In the genomic region with DNA sequence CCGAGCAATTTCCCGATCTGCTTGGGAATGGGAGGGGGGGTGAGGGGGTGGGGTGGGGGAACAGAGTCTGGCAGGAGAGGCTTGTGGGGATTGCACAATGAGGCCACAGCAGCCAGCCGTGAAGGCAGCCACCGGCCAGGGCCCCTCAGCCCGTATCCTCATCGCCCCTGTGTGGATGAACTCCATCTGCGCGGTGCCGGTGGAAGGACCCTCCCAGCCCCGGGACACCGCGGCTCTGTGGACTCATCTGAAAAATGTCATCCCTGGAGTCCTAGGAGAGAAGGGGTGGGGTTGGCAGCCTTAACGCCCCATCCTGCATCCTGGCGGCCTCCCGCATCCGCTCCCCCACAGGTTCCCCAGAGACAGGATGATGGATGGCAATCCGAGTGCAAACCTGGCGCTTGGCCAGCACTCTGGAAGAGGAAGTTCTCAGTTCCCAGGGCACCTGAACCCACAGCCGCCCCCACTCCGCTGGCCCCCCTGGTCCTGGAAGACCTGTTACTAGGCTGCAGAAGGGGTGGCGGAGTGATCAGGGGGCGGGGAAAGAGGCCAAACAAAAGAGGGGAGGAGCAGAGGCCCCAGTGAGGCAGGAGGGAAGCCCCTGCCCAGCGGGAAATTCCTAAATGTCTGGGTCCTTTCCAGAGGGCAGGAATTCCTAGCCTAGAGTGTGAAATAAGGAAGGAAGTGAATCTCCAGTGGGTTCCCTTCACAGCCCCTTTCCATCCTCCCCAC, we compare ENCODE assay signal across 8 cellular contexts. TPM values are rescaled to one million over a fixed set of nuclear protein-coding genes. Genes with fewer than 3 reads are reported as not detected.
A peak's percentile ranks its signal among the peaks of the same experiment; 100 is the strongest.
DNase-seq lines count a peak whose midpoint lies in the region; ATAC-seq lines count a peak whose summit lies in the region.

No MANE protein-coding gene starts in this region.

- no peaks in the 10 kb centered on the region for H3K36me3 ChIP-seq in urinary bladder (ENCODE audit: insufficient read depth)

- WGBS in urinary bladder = 15% methylated on average over 23 of the region's 23 CpGs

- peaks cover 30% of the 10 kb centered on the region for H3K27me3 Mint-ChIP-seq in activated T-cell treated with anti-CD3 and anti-CD28 coated beads, Interleukin-2, amount 50 U/mL, for 4 hours (ENCODE audit: low read depth)
- peaks cover 48% of the 10 kb centered on the region for H3K27me3 Mint-ChIP-seq in activated T-cell treated with anti-CD3 and anti-CD28 coated beads, Interleukin-2, amount 50 U/mL, for 24 hours

- no peaks in the 10 kb centered on the region for H3K9me3 Mint-ChIP-seq in activated T-cell treated with anti-CD3 and anti-CD28 coated beads, Interleukin-2, amount 50 U/mL, for 4 hours
- H3K9me3 Mint-ChIP-seq in activated T-cell treated with anti-CD3 and anti-CD28 coated beads, Interleukin-2, amount 50 U/mL, for 24 hours = no peaks in the 10 kb centered on the region

- no peaks in the 10 kb centered on the region for H3K36me3 Mint-ChIP-seq in activated T-cell treated with anti-CD3 and anti-CD28 coated beads, Interleukin-2, amount 50 U/mL, for 4 hours (ENCODE audit: insufficient read depth)
- no peaks in the 10 kb centered on the region for H3K36me3 Mint-ChIP-seq in activated T-cell treated with anti-CD3 and anti-CD28 coated beads, Interleukin-2, amount 50 U/mL, for 24 hours (ENCODE audit: low read depth)

- H3K4me3 ChIP-seq in urinary bladder (ENCODE audit: low read depth, low read length) = no peak overlapping the region

- ATAC-seq in activated T-cell treated with anti-CD3 and anti-CD28 coated beads, Interleukin-2, amount 50 U/mL, for 4 hours = no peak
- no peak for ATAC-seq in HG02938 (IDR thresholded peaks at IDR 0.05; ENCODE audit: unreplicated experiment)
- no peak for ATAC-seq in HG03432 (IDR thresholded peaks at IDR 0.05; ENCODE audit: unreplicated experiment)

- H3K27ac Mint-ChIP-seq in activated T-cell treated with anti-CD3 and anti-CD28 coated beads, Interleukin-2, amount 50 U/mL, for 24 hours = no peak overlapping the region

- peaks cover 3% of the 10 kb centered on the region for H3K4me1 ChIP-seq in urinary bladder (ENCODE audit: insufficient read depth)

- peaks cover 2% of the 10 kb centered on the region for H3K4me1 Mint-ChIP-seq in activated T-cell treated with anti-CD3 and anti-CD28 coated beads, Interleukin-2, amount 50 U/mL, for 4 hours (ENCODE audit: low read depth)
- H3K4me1 Mint-ChIP-seq in activated T-cell treated with anti-CD3 and anti-CD28 coated beads, Interleukin-2, amount 50 U/mL, for 24 hours (ENCODE audit: low read depth) = peaks cover 2% of the 10 kb centered on the region

- peak overlapping the region; percentile 31 for H3K4me3 Mint-ChIP-seq in activated T-cell treated with anti-CD3 and anti-CD28 coated beads, Interleukin-2, amount 50 U/mL, for 4 hours
- no peak overlapping the region for H3K4me3 Mint-ChIP-seq in activated T-cell treated with anti-CD3 and anti-CD28 coated beads, Interleukin-2, amount 50 U/mL, for 24 hours

- peak overlapping the region; percentile 91 for H3K27ac ChIP-seq in urinary bladder (ENCODE audit: low read depth)

- no peak for DNase-seq in activated T-cell treated with anti-CD3 and anti-CD28 coated beads, Interleukin-2, amount 50 U/mL, for 4 hours
- no peak for DNase-seq in activated T-cell treated with anti-CD3 and anti-CD28 coated beads, Interleukin-2, amount 50 U/mL, for 24 hours
- DNase-seq in NCI-H748 treated with DMSO at 0.1 percent for 48 hours (lab: John Stamatoyannopoulos, UW) (peak; percentile 89), dermis blood vessel endothelial cell (peak; percentile 89), medulla oblongata (ENCODE audit: extremely low spot score) (peak; percentile 50)

RNA-seq across cellular contexts. Expression of a gene that starts 1.2 kb away (rescaled TPM):
- total RNA-seq in activated T-cell treated with anti-CD3 and anti-CD28 coated beads, Interleukin-2, amount 50 U/mL, for 4 hours = 10 to 100 TPM in 1 of 3 donors, 1 to 10 TPM in 2; 1.4 to 10.4 (median 6.4) TPM
- 65.1 and 94.6 TPM in 2 replicates for total RNA-seq in dermis blood vessel endothelial cell
- 45.7 TPM for total RNA-seq in urinary bladder
- polyA plus RNA-seq in urinary bladder = 169 TPM

RNA-seq across cellular contexts. Expression of a gene that starts 27.5 kb away (rescaled TPM):
- total RNA-seq in activated T-cell treated with anti-CD3 and anti-CD28 coated beads, Interleukin-2, amount 50 U/mL, for 4 hours = not detected
- total RNA-seq in dermis blood vessel endothelial cell (not detected in 2 replicates), urinary bladder (0.79 TPM)
- 3.2 TPM for polyA plus RNA-seq in urinary bladder

RNA-seq across cellular contexts. Expression of a gene that starts 38.0 kb away (rescaled TPM):
- total RNA-seq in activated T-cell treated with anti-CD3 and anti-CD28 coated beads, Interleukin-2, amount 50 U/mL, for 4 hours = not detected
- not detected in 2 replicates for total RNA-seq in dermis blood vessel endothelial cell
- not detected for total RNA-seq in urinary bladder
- not detected for polyA plus RNA-seq in urinary bladder

Comparison
In these comparisons a context has a peak if more than half of its experiments do, and no peak if none do; other contexts are left out.
1. DNase-seq: peak in NCI-H748 treated with DMSO at 0.1 percent for 48 hours (single experiment), dermis blood vessel endothelial cell (single experiment) and medulla oblongata (single experiment); none in activated T-cell treated with anti-CD3 and anti-CD28 coated beads, Interleukin-2, amount 50 U/mL, for 4 hours (single experiment) and activated T-cell treated with anti-CD3 and anti-CD28 coated beads, Interleukin-2, amount 50 U/mL, for 24 hours (single experiment).